8 cellular contexts compared by ENCODE assay signal in the genomic region with DNA sequence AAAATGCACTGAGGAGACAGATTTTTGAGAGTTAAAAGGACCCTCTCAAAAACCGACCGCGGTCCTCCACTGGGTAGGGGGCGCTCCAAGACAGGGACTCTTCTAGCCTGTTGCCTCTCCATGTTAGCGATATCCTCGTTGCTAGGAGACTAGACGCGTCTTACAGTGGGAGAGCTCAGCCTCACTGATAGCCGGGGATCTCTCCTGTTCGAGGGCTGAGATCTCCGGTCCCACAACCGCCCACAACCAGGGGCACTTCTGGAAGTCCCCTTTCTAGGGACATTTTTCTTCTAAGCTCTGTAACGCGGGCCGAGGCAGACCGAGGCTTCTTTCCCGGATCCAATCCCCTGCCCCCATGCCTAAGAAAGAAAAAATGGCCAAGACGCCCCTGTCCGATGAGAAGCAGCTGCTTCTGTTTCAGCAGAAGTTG. TPM values are rescaled to one million over a fixed set of nuclear protein-coding genes. Genes with fewer than 3 reads are reported as not detected.
DNase-seq lines count a peak whose midpoint lies in the region; ATAC-seq and TF ChIP-seq lines count a peak whose summit lies in the region.

No MANE protein-coding gene starts in this region.

- no peaks in the 10 kb centered on the region for H3K9me3 Mint-ChIP-seq in activated naive CD4-positive, alpha-beta T cell treated with anti-CD3 and anti-CD28 coated beads, Interleukin-2, amount 50 U/mL, for 24 hours

- CTCF ChIA-PET in BJ (lab: Yijun Ruan, JAX): interaction anchor here (0.7 to 1.6 kb wide), 9 partner anchors 10 to 85 kb away, joined by 3 to 8 read pairs (median 3); no protein-coding TSS in a partner anchor

- peaks cover 0 to 13% (median 5%) of the 10 kb centered on the region in 4 donors for H3K4me1 ChIP-seq in tibial artery

- H3K27me3 Mint-ChIP-seq in activated naive CD4-positive, alpha-beta T cell treated with anti-CD3 and anti-CD28 coated beads, Interleukin-2, amount 50 U/mL, for 24 hours: no peaks in the 10 kb centered on the region

- intact Hi-C loops in Right ventricle myocardium superior (cut with DNase I) (no loop called here), tibial artery (cut with DNase I; ENCODE audit: low total_unique reads) (no loop called here)

- no peaks in the 10 kb centered on the region for H3K36me3 Mint-ChIP-seq in activated naive CD4-positive, alpha-beta T cell treated with anti-CD3 and anti-CD28 coated beads, Interleukin-2, amount 50 U/mL, for 24 hours

- H3K4me3 ChIP-seq in BJ (ENCODE audit: low read depth, low read length): peak overlapping the region; percentile 44
- H3K4me3 ChIP-seq in tibial artery: peak overlapping the region; percentile 35 to 46

- H3K4me1 Mint-ChIP-seq in activated naive CD4-positive, alpha-beta T cell treated with anti-CD3 and anti-CD28 coated beads, Interleukin-2, amount 50 U/mL, for 24 hours: peaks cover 4% of the 10 kb centered on the region

- peak overlapping the region; percentile 82 for H3K4me3 Mint-ChIP-seq in activated naive CD4-positive, alpha-beta T cell treated with anti-CD3 and anti-CD28 coated beads, Interleukin-2, amount 50 U/mL, for 24 hours

- H3K27ac ChIP-seq in tibial artery: no peak overlapping the region

- H3K27me3 ChIP-seq in BJ (ENCODE audit: control insufficient read depth, insufficient read depth, low read length) (no peaks in the 10 kb centered on the region), tibial artery (no peaks in the 10 kb centered on the region)

- POLR2A ChIA-PET in BJ (lab: Charles Lee): no interaction called here

- peak; percentile 94 for ATAC-seq in Right ventricle myocardium superior (ENCODE audit: poor library complexity)

- no peaks in the 10 kb centered on the region for H3K36me3 ChIP-seq in BJ (ENCODE audit: control insufficient read depth, insufficient read depth, low read length)
- no peaks in the 10 kb centered on the region for H3K36me3 ChIP-seq in tibial artery

- no peaks in the 10 kb centered on the region for H3K9me3 ChIP-seq in tibial artery

- peak; percentile 67 for TF ChIP-seq CTCF in BJ (IDR thresholded peaks at IDR 0.05; ENCODE audit: insufficient read depth, low read depth, low read length)
- peak; percentile 70 for TF ChIP-seq CTCF in GM20000 (IDR thresholded peaks at IDR 0.05; ENCODE audit: extremely low read depth, missing control alignments)
- peak; percentile 17; the same call in 1 of the 2 replicates for TF ChIP-seq CTCF in LNCAP (IDR thresholded peaks at IDR 0.05)
- TF ChIP-seq CTCF in tibial artery (IDR thresholded peaks at IDR 0.05): peak; percentile 19 to 49

- DNase-seq in BJ (ENCODE audit: low read depth) (no peak), GM20000 (ENCODE audit: low spot score) (peak; percentile 85), SK-N-DZ (ENCODE audit: low spot score) (peak; percentile 83), Right ventricle myocardium superior (peak; percentile 79), pons (ENCODE audit: low spot score) (peak; percentile 79), tibial artery (peak; percentile 58 to 81)

- H3K27ac Mint-ChIP-seq in activated naive CD4-positive, alpha-beta T cell treated with anti-CD3 and anti-CD28 coated beads, Interleukin-2, amount 50 U/mL, for 24 hours: no peak overlapping the region

RNA-seq across cellular contexts. Expression of a gene that starts 21.3 kb away (rescaled TPM):
- 100 and 134 TPM in 2 replicates for polyA plus RNA-seq in BJ (2011; rRNA removed)
- 51.0 and 92.1 TPM in 2 replicates for polyA minus RNA-seq in BJ (2011; rRNA and poly(A)+ RNA removed)
- 4.9 and 8.8 TPM in 2 replicates for polyA plus RNA-seq in SK-N-DZ (2014; cell fraction: cytosol; rRNA removed)
- polyA plus RNA-seq in SK-N-DZ (2014; cell fraction: nucleus; rRNA removed): 23.0 and 35.3 TPM in 2 replicates
- total RNA-seq in Right ventricle myocardium superior: 3.4 TPM

RNA-seq across cellular contexts. Expression of a gene that starts 38.3 kb away (rescaled TPM):
- 0.31 and 0.72 TPM in 2 replicates for polyA plus RNA-seq in BJ (2011; rRNA removed)
- polyA minus RNA-seq in BJ (2011; rRNA and poly(A)+ RNA removed): 0.31 and 0.52 TPM in 2 replicates
- 0.42 TPM in 1 of 2 replicates, not detected in the other for polyA plus RNA-seq in SK-N-DZ (2014; cell fraction: cytosol; rRNA removed)
- polyA plus RNA-seq in SK-N-DZ (2014; cell fraction: nucleus; rRNA removed): 0.07 TPM in 1 of 2 replicates, not detected in the other
- total RNA-seq in Right ventricle myocardium superior: 0.11 TPM

RNA-seq across cellular contexts. Expression of a gene that starts 52.0 kb away (rescaled TPM):
- 54.5 and 59.4 TPM in 2 replicates for polyA plus RNA-seq in BJ (2011; rRNA removed)
- polyA minus RNA-seq in BJ (2011; rRNA and poly(A)+ RNA removed): 26.7 and 36.4 TPM in 2 replicates
- polyA plus RNA-seq in SK-N-DZ (2014; cell fraction: cytosol; rRNA removed): 127 and 137 TPM in 2 replicates
- 264 and 274 TPM in 2 replicates for polyA plus RNA-seq in SK-N-DZ (2014; cell fraction: nucleus; rRNA removed)
- total RNA-seq in Right ventricle myocardium superior: 32.4 TPM

RNA-seq across cellular contexts. Expression of a gene that starts 53.3 kb away (rescaled TPM):
- polyA plus RNA-seq in BJ (2011; rRNA removed): 233 and 292 TPM in 2 replicates
- polyA minus RNA-seq in BJ (2011; rRNA and poly(A)+ RNA removed): 54.4 and 104 TPM in 2 replicates
- 50.5 and 67.3 TPM in 2 replicates for polyA plus RNA-seq in SK-N-DZ (2014; cell fraction: cytosol; rRNA removed)
- 28.8 and 38.4 TPM in 2 replicates for polyA plus RNA-seq in SK-N-DZ (2014; cell fraction: nucleus; rRNA removed)
- total RNA-seq in Right ventricle myocardium superior: 43.7 TPM

Comparison
In these comparisons a context has a peak if more than half of its experiments do, and no peak if none do; other contexts are left out.
1. CTCF ChIP-seq: peak in every context shown above with its lines; median percentile 70 in GM20000; 67 in BJ; 34 in tibial artery; 17 in LNCAP.